ENCODE assay signal across 1 cellular context in the genomic region with DNA sequence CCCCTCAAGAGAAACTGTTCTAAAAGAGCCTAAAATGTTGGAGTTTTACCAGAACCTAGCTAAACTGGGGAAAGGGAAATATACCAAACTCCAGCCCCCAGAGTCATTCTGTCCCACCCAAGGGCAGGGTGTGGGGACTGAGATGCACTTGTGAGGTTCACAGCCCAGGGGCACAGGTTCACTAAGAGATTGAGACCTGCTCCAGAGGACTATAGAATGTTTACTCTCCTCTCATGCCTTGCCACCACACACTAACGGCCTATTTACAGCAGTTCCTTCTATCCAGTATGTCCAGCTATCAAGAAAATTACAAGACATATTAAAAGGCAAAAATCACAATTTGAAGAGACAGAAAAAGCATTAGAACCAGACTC.
TF ChIP-seq lines count a peak whose summit lies in the region.

No MANE protein-coding gene starts in this region.

TF ChIP-seq in HepG2, 621 proteins besides CTCF, POLR2A, EP300 and RAD21:
- TF ChIP-seq, protein P1, sequence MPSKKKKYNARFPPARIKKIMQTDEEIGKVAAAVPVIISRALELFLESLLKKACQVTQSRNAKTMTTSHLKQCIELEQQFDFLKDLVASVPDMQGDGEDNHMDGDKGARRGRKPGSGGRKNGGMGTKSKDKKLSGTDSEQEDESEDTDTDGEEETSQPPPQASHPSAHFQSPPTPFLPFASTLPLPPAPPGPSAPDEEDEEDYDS (CRISPR knock-in tag; IDR thresholded peaks at IDR 0.05) = no peak
- TF ChIP-seq TBX3 (IDR thresholded peaks at IDR 0.05; ENCODE audit: borderline replicate concordance) = no peak
- no peak for TF ChIP-seq SATB2 (CRISPR knock-in tag; IDR thresholded peaks at IDR 0.05)
- TF ChIP-seq, protein P2, sequence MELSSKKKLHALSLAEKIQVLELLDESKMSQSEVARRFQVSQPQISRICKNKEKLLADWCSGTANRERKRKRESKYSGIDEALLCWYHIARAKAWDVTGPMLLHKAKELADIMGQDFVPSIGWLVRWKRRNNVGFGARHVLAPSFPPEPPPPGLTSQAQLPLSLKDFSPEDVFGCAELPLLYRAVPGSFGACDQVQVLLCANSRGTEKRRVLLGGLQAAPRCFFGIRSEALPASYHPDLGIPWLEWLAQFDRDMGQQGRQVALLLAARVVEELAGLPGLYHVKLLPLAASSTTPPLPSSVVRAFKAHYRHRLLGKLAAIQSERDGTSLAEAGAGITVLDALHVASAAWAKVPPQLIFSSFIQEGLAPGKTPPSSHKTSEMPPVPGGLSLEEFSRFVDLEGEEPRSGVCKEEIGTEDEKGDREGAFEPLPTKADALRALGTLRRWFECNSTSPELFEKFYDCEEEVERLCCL (CRISPR knock-in tag; IDR thresholded peaks at IDR 0.05; ENCODE audit: borderline replicate concordance) = no peak
- TF ChIP-seq AGO2 (optimal IDR thresholded peaks at IDR 0.05; ENCODE audit: low read depth, low read length) = no peak
- TF ChIP-seq PHB2 (IDR thresholded peaks at IDR 0.05; ENCODE audit: partially characterized antibody) = no peak
- no peak for TF ChIP-seq NBN (conservative IDR thresholded peaks at IDR 0.05)
- no peak for TF ChIP-seq BHLHE40 (IDR thresholded peaks at IDR 0.05; ENCODE audit: low read length)
- no peak for TF ChIP-seq ZMYM4 (CRISPR knock-in tag; IDR thresholded peaks at IDR 0.05)
- no peak for TF ChIP-seq ZNF343 (CRISPR knock-in tag; IDR thresholded peaks at IDR 0.05)
- TF ChIP-seq, protein P3, sequence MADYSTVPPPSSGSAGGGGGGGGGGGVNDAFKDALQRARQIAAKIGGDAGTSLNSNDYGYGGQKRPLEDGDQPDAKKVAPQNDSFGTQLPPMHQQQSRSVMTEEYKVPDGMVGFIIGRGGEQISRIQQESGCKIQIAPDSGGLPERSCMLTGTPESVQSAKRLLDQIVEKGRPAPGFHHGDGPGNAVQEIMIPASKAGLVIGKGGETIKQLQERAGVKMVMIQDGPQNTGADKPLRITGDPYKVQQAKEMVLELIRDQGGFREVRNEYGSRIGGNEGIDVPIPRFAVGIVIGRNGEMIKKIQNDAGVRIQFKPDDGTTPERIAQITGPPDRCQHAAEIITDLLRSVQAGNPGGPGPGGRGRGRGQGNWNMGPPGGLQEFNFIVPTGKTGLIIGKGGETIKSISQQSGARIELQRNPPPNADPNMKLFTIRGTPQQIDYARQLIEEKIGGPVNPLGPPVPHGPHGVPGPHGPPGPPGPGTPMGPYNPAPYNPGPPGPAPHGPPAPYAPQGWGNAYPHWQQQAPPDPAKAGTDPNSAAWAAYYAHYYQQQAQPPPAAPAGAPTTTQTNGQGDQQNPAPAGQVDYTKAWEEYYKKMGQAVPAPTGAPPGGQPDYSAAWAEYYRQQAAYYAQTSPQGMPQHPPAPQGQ (CRISPR knock-in tag; IDR thresholded peaks at IDR 0.05; ENCODE audit: borderline replicate concordance) = no peak
- TF ChIP-seq TCF12 (IDR thresholded peaks at IDR 0.05) = no peak
- no peak for TF ChIP-seq TCF12 (CRISPR knock-in tag; IDR thresholded peaks at IDR 0.05)
- TF ChIP-seq ARNTL (CRISPR knock-in tag; IDR thresholded peaks at IDR 0.05) = no peak
- TF ChIP-seq, protein P4, sequence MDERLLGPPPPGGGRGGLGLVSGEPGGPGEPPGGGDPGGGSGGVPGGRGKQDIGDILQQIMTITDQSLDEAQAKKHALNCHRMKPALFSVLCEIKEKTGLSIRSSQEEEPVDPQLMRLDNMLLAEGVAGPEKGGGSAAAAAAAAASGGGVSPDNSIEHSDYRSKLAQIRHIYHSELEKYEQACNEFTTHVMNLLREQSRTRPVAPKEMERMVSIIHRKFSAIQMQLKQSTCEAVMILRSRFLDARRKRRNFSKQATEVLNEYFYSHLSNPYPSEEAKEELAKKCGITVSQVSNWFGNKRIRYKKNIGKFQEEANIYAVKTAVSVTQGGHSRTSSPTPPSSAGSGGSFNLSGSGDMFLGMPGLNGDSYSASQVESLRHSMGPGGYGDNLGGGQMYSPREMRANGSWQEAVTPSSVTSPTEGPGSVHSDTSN (CRISPR knock-in tag; IDR thresholded peaks at IDR 0.05) = no peak
- no peak for TF ChIP-seq RFXAP (CRISPR knock-in tag; IDR thresholded peaks at IDR 0.05; ENCODE audit: borderline replicate concordance)
- no peak for TF ChIP-seq ZNF746 (CRISPR knock-in tag; IDR thresholded peaks at IDR 0.05)
- no peak for TF ChIP-seq ETV5 (CRISPR knock-in tag; IDR thresholded peaks at IDR 0.05; ENCODE audit: borderline replicate concordance)
- TF ChIP-seq ZNF207 (IDR thresholded peaks at IDR 0.05; ENCODE audit: borderline replicate concordance) = no peak
- no peak for TF ChIP-seq ZFP82 (CRISPR knock-in tag; IDR thresholded peaks at IDR 0.05; ENCODE audit: borderline replicate concordance)
